ENCODE assay signal across 2 cellular contexts in the genomic region with DNA sequence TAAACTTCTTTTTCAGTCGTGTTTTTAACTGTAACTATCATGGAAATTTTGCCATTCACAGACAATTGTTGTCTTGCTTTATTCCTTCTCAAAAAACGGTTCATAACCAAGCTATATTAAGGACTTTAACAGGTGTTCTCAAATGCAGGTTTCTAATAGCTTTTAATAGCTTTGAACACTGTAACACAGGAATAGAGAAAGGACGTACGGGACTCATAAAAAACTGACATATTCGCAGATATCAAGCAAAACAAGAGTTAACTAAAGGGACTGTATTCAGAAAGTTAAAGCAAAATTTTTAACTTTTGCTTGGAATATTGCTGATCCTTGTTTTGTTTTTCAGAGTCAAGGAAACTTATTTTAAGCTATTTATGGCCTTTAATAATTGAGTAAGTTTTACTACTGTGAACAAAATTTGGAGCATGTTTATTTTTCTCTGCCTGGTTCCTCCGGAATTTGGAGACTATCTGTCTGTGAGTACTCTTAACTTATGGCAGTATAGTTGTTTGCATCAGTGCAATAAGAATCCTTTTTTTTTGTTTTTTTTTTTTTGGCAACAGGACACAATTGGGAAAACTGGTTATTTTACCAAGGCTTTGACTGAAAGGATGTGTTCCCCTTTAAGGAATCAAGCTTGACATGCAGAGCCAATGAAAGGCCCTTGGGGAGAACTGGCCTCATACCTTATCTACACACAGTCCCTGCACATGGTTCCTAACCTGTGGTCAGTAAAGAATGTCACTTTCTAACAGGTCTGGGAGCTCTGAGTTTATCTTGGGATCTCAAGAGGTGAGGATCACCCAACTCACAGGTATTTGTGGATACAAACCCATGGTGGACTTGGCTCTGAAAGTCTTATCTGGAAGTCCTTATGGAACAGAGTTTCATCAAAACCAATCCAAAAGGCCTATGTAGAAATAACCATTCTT.
TF ChIP-seq lines count a peak whose summit lies in the region.

No MANE protein-coding gene starts in this region.

TF ChIP-seq in SK-N-SH treated with all-trans-retinoic acid at 6 μM for 48 hours, 23 proteins besides CTCF, POLR2A, EP300 and RAD21:
- no peak for TF ChIP-seq TOX (CRISPR knock-in tag; IDR thresholded peaks at IDR 0.05; ENCODE audit: borderline replicate concordance)
- TF ChIP-seq ZC3H10 (CRISPR knock-in tag; IDR thresholded peaks at IDR 0.05) = 0 out of 2 replicates have a peak, but pooled peaks have one; percentile 10

TF ChIP-seq in SK-N-SH, 30 proteins besides CTCF, POLR2A, EP300 and RAD21:
- TF ChIP-seq CHD2 (IDR thresholded peaks at IDR 0.05; ENCODE audit: low read length, partially characterized antibody) (no peak), FOSL2 (IDR thresholded peaks at IDR 0.05; ENCODE audit: borderline replicate concordance, low read depth) (no peak), EZH2phosphoT487 (IDR thresholded peaks at IDR 0.05; ENCODE audit: borderline replicate concordance, low read depth) (no peak), POLR2AphosphoS5 (IDR thresholded peaks at IDR 0.05; ENCODE audit: low read depth, low read length) (no peak), FOXM1 (IDR thresholded peaks at IDR 0.05; ENCODE audit: low read depth) (no peak)
- TF ChIP-seq, protein P1, sequence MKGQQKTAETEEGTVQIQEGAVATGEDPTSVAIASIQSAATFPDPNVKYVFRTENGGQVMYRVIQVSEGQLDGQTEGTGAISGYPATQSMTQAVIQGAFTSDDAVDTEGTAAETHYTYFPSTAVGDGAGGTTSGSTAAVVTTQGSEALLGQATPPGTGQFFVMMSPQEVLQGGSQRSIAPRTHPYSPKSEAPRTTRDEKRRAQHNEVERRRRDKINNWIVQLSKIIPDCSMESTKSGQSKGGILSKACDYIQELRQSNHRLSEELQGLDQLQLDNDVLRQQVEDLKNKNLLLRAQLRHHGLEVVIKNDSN (IDR thresholded peaks at IDR 0.05; ENCODE audit: borderline replicate concordance, low read depth) = no peak
